ENCODE assay signal across 25 cellular contexts in genomic region chr2:9680082-9680481, GRCh38.
"Had no signal": no experiment of that assay in that cellular context is flagged by ENCODE, and none has a peak within 500 bp of the region (broad histone marks: within the 10 kb centered on the region; RNA-seq: fewer than 3 reads in every experiment).

No MANE protein-coding gene starts in this region.

- H3K27ac Mint-ChIP-seq: activated naive CD4-positive, alpha-beta T cell treated with anti-CD3 and anti-CD28 coated beads, Interleukin-2, amount 10 ng/mL, durations not matched to agents 7 days and 5 days; activated naive CD8-positive, alpha-beta T cell treated with anti-CD3 and anti-CD28 coated beads for 36 hours; WTC11 had no signal

- H3K27me3 Mint-ChIP-seq: activated naive CD8-positive, alpha-beta T cell treated with anti-CD3 and anti-CD28 coated beads for 36 hours; IgD-negative memory B cell had no signal

- H3K36me3 ChIP-seq: ascending aorta, MG63, Peyer's patch, SJCRH30 had no signal

- FAIRE-seq: bronchial epithelial cell had no signal

- H3K4me2 ChIP-seq: KMS-11, SK-N-SH had no signal

- H3K27ac ChIP-seq: ascending aorta, body of pancreas, KMS-11, Peyer's patch, RWPE1, SJCRH30 had no signal

- H3K9me3 Mint-ChIP-seq: activated naive CD8-positive, alpha-beta T cell treated with anti-CD3 and anti-CD28 coated beads for 36 hours; activated T-cell treated with anti-CD3 and anti-CD28 coated beads, Interleukin-2, amount 50 U/mL, for 4 hours; IgD-negative memory B cell; WTC11 had no signal

- H3K4me3 ChIP-seq: ascending aorta, body of pancreas, MG63, Peyer's patch, SJCRH30 had no signal

- H3K27me3 ChIP-seq: ascending aorta, body of pancreas, MG63, Peyer's patch, SJCRH30 had no signal

- DNase-seq: activated CD4-positive, alpha-beta T cell treated with anti-CD3 and anti-CD28 coated beads for 48 hours; activated CD4-positive, alpha-beta T cell treated with anti-CD3 and anti-CD28 coated beads, Interleukin-2, amount 50 U/mL, for 48 hours; activated CD4-positive, CD25-positive, alpha-beta regulatory T cell treated with anti-CD3 and anti-CD28 coated beads, Interleukin-2, amount 50 U/mL, for 72 hours; activated gamma-delta T cell; activated naive CD4-positive, alpha-beta T cell treated with anti-CD3 and anti-CD28 coated beads, Interleukin-2, amount 10 ng/mL, durations not matched to agents 7 days and 5 days; activated naive CD8-positive, alpha-beta T cell treated with anti-CD3 and anti-CD28 coated beads for 36 hours; activated T-cell treated with anti-CD3 and anti-CD28 coated beads, Interleukin-2, amount 50 U/mL, for 4 hours; body of pancreas; MG63; NCI-H1092 treated with DMSO at 0.1 percent for 48 hours; NCI-H1417 treated with DMSO at 0.1 percent for 48 hours; NCI-H1694; NCI-H2029 treated with DMSO at 0.1 percent for 48 hours; NCI-H524; Peyer's patch; Right ventricle myocardium superior; SJCRH30; SK-N-SH; T-helper 1 cell had no signal

- H3K9me3 ChIP-seq: ascending aorta, body of pancreas, MG63, Peyer's patch, SJCRH30, SK-N-SH had no signal

- H3K4me1 ChIP-seq: ascending aorta, body of pancreas, Peyer's patch had no signal

- H3K4me3 Mint-ChIP-seq: activated naive CD4-positive, alpha-beta T cell treated with anti-CD3 and anti-CD28 coated beads, Interleukin-2, amount 10 ng/mL, durations not matched to agents 7 days and 5 days; activated naive CD8-positive, alpha-beta T cell treated with anti-CD3 and anti-CD28 coated beads for 36 hours; activated T-cell treated with anti-CD3 and anti-CD28 coated beads, Interleukin-2, amount 50 U/mL, for 4 hours; IgD-negative memory B cell; WTC11 had no signal

- H3K9ac ChIP-seq: KMS-11, SK-N-SH had no signal

- H3K36me3 Mint-ChIP-seq: activated naive CD8-positive, alpha-beta T cell treated with anti-CD3 and anti-CD28 coated beads for 36 hours; IgD-negative memory B cell; WTC11 had no signal

- ATAC-seq: activated T-cell treated with anti-CD3 and anti-CD28 coated beads, Interleukin-2, amount 50 U/mL, for 4 hours; body of pancreas; WTC11 had no signal
